Comparison of ENCODE assay signal across 8 cellular contexts in genomic region chr1:197917553-197917812, GRCh38. TPM values are rescaled to one million over a fixed set of nuclear protein-coding genes. Genes with fewer than 3 reads are reported as not detected.
DNase-seq lines count a peak whose midpoint lies in the region; ATAC-seq and TF ChIP-seq lines count a peak whose summit lies in the region.

No MANE protein-coding gene starts in this region.

- peaks cover 54 to 100% (median 100%) of the 10 kb centered on the region in 7 donors for H3K27me3 ChIP-seq in heart right ventricle
- peaks cover 100% of the 10 kb centered on the region for H3K27me3 ChIP-seq in smooth muscle cell (ENCODE audit: low read depth)

- ATAC-seq in SK-N-SH treated with all-trans-retinoic acid at 6 μM for 48 hours (peak; percentile 37), heart right ventricle (peak in 4 of 8 donors; percentile 8 to 12 (median 10)), HG02973 (IDR thresholded peaks at IDR 0.05; ENCODE audit: unreplicated experiment) (no peak)

- peak overlapping the region; percentile 49 for H2AFZ ChIP-seq in smooth muscle cell (ENCODE audit: low read depth)

- TF ChIP-seq CTCF in heart right ventricle (IDR thresholded peaks at IDR 0.05) (no peak), smooth muscle cell (IDR thresholded peaks at IDR 0.05; ENCODE audit: borderline replicate concordance, insufficient read depth, poor library complexity, severe bottlenecking) (no peak)

- no peaks in the 10 kb centered on the region for H3K9me3 ChIP-seq in heart right ventricle
- H3K9me3 ChIP-seq in smooth muscle cell (replicated peaks; ENCODE audit: low read depth) = no peaks in the 10 kb centered on the region

- WGBS in heart right ventricle, 2 donors = 3 to 5% methylated on average over 11 of the region's 11 CpGs
- WGBS in smooth muscle cell (ENCODE audit: low lambda C conversion rate) = 7% methylated on average over 11 of the region's 11 CpGs

- H3K4me2 ChIP-seq in smooth muscle cell = peak overlapping the region; percentile 85

- no peaks in the 10 kb centered on the region for H3F3A ChIP-seq in smooth muscle cell (ENCODE audit: low read depth)

- H3K4me3 ChIP-seq in heart right ventricle (peak overlapping the region; percentile 7 to 54 (median 42)), smooth muscle cell (peak overlapping the region; percentile 37)

- no peaks in the 10 kb centered on the region for H3K79me2 ChIP-seq in smooth muscle cell (ENCODE audit: low read depth)

- H3K9ac ChIP-seq in smooth muscle cell (ENCODE audit: low read depth) = no peak overlapping the region

- H4K20me1 ChIP-seq in smooth muscle cell (ENCODE audit: low read depth) = no peaks in the 10 kb centered on the region

- H3K27ac ChIP-seq in heart right ventricle = no peak overlapping the region
- H3K27ac ChIP-seq in smooth muscle cell (ENCODE audit: low read depth) = no peak overlapping the region

- intact Hi-C loops in heart right ventricle (cut with DNase I) = loop anchor here in 3 of 10 donors (5.0 kb wide), 1 partner anchor 300 kb away; no protein-coding TSS in a partner anchor

- H3K36me3 ChIP-seq in heart right ventricle = no peaks in the 10 kb centered on the region
- H3K36me3 ChIP-seq in smooth muscle cell (ENCODE audit: low read depth) = no peaks in the 10 kb centered on the region

- peaks cover 7 to 78% (median 45%) of the 10 kb centered on the region in 9 donors for H3K4me1 ChIP-seq in heart right ventricle
- H3K4me1 ChIP-seq in smooth muscle cell (ENCODE audit: low read depth) = peaks cover 67% of the 10 kb centered on the region

- peak; percentile 48 for DNase-seq in NCI-H2107 treated with DMSO at 0.1 percent for 48 hours (lab: John Stamatoyannopoulos, UW; ENCODE audit: unreplicated experiment)
- no peak for DNase-seq in NCI-H2107 (lab: John Stamatoyannopoulos, UW)
- DNase-seq in heart right ventricle = no peak
- no peak for DNase-seq in smooth muscle cell (lab: John Stamatoyannopoulos, UW; ENCODE audit: unreplicated experiment)
- no peak for DNase-seq in SW 1271 (lab: John Stamatoyannopoulos, UW)
- DNase-seq in hypothalamus (lab: John Stamatoyannopoulos, UW) = no peak

TF ChIP-seq in SK-N-SH treated with all-trans-retinoic acid at 6 μM for 48 hours, 23 proteins besides CTCF, POLR2A, EP300 and RAD21:
- TF ChIP-seq CREB5 (CRISPR knock-in tag; IDR thresholded peaks at IDR 0.05; ENCODE audit: low read depth) (no peak), ZC3H10 (CRISPR knock-in tag; IDR thresholded peaks at IDR 0.05) (no peak), ZFP30 (CRISPR knock-in tag; IDR thresholded peaks at IDR 0.05) (no peak), TOX (CRISPR knock-in tag; IDR thresholded peaks at IDR 0.05; ENCODE audit: borderline replicate concordance) (no peak), ISL1 (CRISPR knock-in tag; IDR thresholded peaks at IDR 0.05) (no peak), PATZ1 (CRISPR knock-in tag; IDR thresholded peaks at IDR 0.05; ENCODE audit: borderline replicate concordance) (no peak), ZNF565 (CRISPR knock-in tag; conservative IDR thresholded peaks at IDR 0.05; ENCODE audit: low read depth) (no peak), ZNF70 (CRISPR knock-in tag; IDR thresholded peaks at IDR 0.05) (no peak), ZFP3 (CRISPR knock-in tag; IDR thresholded peaks at IDR 0.05) (no peak), BACH2 (CRISPR knock-in tag; IDR thresholded peaks at IDR 0.05; ENCODE audit: borderline replicate concordance) (no peak), TCF4 (CRISPR knock-in tag; IDR thresholded peaks at IDR 0.05; ENCODE audit: borderline replicate concordance) (no peak), OSR1 (CRISPR knock-in tag; IDR thresholded peaks at IDR 0.05) (no peak), RARB (CRISPR knock-in tag; IDR thresholded peaks at IDR 0.05) (no peak), ESRRG (CRISPR knock-in tag; IDR thresholded peaks at IDR 0.05) (no peak), ZNF8 (CRISPR knock-in tag; IDR thresholded peaks at IDR 0.05) (no peak), ARNTL (CRISPR knock-in tag; IDR thresholded peaks at IDR 0.05; ENCODE audit: borderline replicate concordance, low read depth) (no peak), PPARA (CRISPR knock-in tag; IDR thresholded peaks at IDR 0.05; ENCODE audit: borderline replicate concordance) (no peak)
- TF ChIP-seq, protein P1, sequence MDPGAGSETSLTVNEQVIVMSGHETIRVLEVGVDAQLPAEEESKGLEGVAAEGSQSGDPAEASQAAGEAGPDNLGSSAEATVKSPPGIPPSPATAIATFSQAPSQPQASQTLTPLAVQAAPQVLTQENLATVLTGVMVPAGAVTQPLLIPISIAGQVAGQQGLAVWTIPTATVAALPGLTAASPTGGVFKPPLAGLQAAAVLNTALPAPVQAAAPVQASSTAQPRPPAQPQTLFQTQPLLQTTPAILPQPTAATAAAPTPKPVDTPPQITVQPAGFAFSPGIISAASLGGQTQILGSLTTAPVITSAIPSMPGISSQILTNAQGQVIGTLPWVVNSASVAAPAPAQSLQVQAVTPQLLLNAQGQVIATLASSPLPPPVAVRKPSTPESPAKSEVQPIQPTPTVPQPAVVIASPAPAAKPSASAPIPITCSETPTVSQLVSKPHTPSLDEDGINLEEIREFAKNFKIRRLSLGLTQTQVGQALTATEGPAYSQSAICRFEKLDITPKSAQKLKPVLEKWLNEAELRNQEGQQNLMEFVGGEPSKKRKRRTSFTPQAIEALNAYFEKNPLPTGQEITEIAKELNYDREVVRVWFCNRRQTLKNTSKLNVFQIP (CRISPR knock-in tag; IDR thresholded peaks at IDR 0.05; ENCODE audit: borderline replicate concordance, low read depth) = no peak
- TF ChIP-seq, protein P2, sequence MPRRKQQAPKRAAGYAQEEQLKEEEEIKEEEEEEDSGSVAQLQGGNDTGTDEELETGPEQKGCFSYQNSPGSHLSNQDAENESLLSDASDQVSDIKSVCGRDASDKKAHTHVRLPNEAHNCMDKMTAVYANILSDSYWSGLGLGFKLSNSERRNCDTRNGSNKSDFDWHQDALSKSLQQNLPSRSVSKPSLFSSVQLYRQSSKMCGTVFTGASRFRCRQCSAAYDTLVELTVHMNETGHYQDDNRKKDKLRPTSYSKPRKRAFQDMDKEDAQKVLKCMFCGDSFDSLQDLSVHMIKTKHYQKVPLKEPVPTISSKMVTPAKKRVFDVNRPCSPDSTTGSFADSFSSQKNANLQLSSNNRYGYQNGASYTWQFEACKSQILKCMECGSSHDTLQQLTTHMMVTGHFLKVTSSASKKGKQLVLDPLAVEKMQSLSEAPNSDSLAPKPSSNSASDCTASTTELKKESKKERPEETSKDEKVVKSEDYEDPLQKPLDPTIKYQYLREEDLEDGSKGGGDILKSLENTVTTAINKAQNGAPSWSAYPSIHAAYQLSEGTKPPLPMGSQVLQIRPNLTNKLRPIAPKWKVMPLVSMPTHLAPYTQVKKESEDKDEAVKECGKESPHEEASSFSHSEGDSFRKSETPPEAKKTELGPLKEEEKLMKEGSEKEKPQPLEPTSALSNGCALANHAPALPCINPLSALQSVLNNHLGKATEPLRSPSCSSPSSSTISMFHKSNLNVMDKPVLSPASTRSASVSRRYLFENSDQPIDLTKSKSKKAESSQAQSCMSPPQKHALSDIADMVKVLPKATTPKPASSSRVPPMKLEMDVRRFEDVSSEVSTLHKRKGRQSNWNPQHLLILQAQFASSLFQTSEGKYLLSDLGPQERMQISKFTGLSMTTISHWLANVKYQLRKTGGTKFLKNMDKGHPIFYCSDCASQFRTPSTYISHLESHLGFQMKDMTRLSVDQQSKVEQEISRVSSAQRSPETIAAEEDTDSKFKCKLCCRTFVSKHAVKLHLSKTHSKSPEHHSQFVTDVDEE (CRISPR knock-in tag; IDR thresholded peaks at IDR 0.05) = no peak

RNA-seq across cellular contexts. Expression of gene LHX9, which starts 0.3 kb away (rescaled TPM):
- total RNA-seq in heart right ventricle (under 1 TPM in 9 of 10 donors, not detected in 1; 0.09 to 0.38 (median 0.23) TPM), smooth muscle cell (not detected in 2 replicates)
- polyA plus RNA-seq in heart right ventricle (under 1 TPM; 0.07 TPM), smooth muscle cell (not detected in 2 replicates)

RNA-seq across cellular contexts. Expression of gene C1orf53, which starts 15.1 kb away (rescaled TPM):
- 10 to 100 TPM in 1 of 10 donors, 1 to 10 TPM in 9; 2.9 to 10.7 (median 5.9) TPM for total RNA-seq in heart right ventricle
- 1 to 10 TPM; 3.6 to 7.8 TPM for polyA plus RNA-seq in heart right ventricle
- total RNA-seq in smooth muscle cell = 3.1 and 5.7 TPM in 2 replicates
- polyA plus RNA-seq in smooth muscle cell = 4.5 and 5.4 TPM in 2 replicates
